ENCODE assay signal across 8 cellular contexts in the genomic region with DNA sequence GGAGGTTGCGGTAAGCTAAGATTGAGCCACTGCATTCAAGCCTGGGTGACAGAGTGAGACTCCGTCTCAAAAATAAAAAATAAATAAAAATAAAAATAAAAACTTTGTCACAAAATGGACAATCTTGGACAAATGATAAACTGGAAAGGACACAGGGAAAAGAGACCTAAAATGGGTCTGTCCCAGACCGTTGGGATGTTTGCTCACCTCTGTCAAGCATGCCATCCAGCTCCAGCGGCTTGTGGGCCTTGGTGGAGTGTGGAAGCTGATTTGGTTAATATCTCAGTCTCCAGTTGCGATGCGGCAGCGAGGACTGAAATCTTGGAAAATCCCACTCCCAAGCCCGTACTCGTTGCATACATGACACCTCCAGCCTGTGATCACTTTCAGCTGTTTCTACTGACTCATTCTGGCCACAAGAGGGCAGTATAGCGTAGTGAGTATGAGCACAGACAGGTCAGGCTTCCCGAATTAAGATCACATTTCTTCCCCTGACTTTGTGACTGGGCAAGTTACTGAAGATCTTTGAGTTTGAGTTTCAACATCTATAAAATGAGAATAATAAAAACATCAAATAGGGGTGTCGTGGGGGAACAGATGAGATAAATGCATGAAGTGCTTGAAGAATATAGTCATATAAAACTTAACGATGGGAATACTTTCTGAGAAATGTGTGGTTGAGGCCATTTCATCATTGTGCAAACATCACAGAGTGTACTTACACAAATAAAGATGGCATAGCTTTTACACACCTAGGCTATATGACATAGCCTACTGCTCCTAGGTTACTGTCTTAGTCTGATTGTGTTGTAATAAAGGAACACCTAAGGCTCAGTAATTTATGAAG. TPM values are rescaled to one million over a fixed set of nuclear protein-coding genes. Genes with fewer than 3 reads are reported as not detected.
DNase-seq lines count a peak whose midpoint lies in the region; ATAC-seq and TF ChIP-seq lines count a peak whose summit lies in the region.

No MANE protein-coding gene starts in this region.

- no peaks in the 10 kb centered on the region for H4K20me1 ChIP-seq in PC-9 (ENCODE audit: insufficient read depth)

- H3K27ac ChIP-seq in PC-9: no peak overlapping the region

- no peaks in the 10 kb centered on the region for H3K36me3 Mint-ChIP-seq in activated T-cell treated with anti-CD3 and anti-CD28 coated beads, Interleukin-2, amount 50 U/mL, for 4 hours (ENCODE audit: insufficient read depth)
- no peaks in the 10 kb centered on the region for H3K36me3 Mint-ChIP-seq in nephron progenitor cell (ENCODE audit: low read depth)

- peak; percentile 78 for TF ChIP-seq RAD21 in Ishikawa (IDR thresholded peaks at IDR 0.05; ENCODE audit: low read depth)

- H3K36me3 ChIP-seq in PC-9 (ENCODE audit: low read depth): no peaks in the 10 kb centered on the region

- 0 out of 2 replicates have a peak, but pooled peaks cover 4% of the 10 kb centered on the region for H3K27me3 ChIP-seq in PC-9 (ENCODE audit: insufficient read depth, low read depth)

- H3K4me1 Mint-ChIP-seq in activated T-cell treated with anti-CD3 and anti-CD28 coated beads, Interleukin-2, amount 50 U/mL, for 4 hours (ENCODE audit: low read depth): no peaks in the 10 kb centered on the region
- peaks cover 9% of the 10 kb centered on the region for H3K4me1 Mint-ChIP-seq in nephron progenitor cell

- H3K9me3 Mint-ChIP-seq in activated T-cell treated with anti-CD3 and anti-CD28 coated beads, Interleukin-2, amount 50 U/mL, for 4 hours: no peaks in the 10 kb centered on the region
- H3K9me3 Mint-ChIP-seq in nephron progenitor cell: no peaks in the 10 kb centered on the region

- TF ChIP-seq CTCF in PC-9 (conservative IDR thresholded peaks at IDR 0.05) (peak; percentile 87), nephron progenitor cell (IDR thresholded peaks at IDR 0.05) (peak; percentile 77)

- ATAC-seq in GM21526 (IDR thresholded peaks at IDR 0.05; ENCODE audit: low FRiP score, unreplicated experiment): peak; percentile 89
- ATAC-seq in activated T-cell treated with anti-CD3 and anti-CD28 coated beads, Interleukin-2, amount 50 U/mL, for 4 hours: peak; percentile 87 to 88

- no peak overlapping the region for H3K4me2 ChIP-seq in PC-9

- H3K79me2 ChIP-seq in PC-9 (ENCODE audit: low read depth): no peaks in the 10 kb centered on the region

- CTCF ChIA-PET in PC-9 (lab: Charles Lee): no interaction called here

- intact Hi-C loops in PC-9 (cut with micrococcal nuclease; ENCODE audit: unreplicated experiment): loop anchor here (2.0 to 5.0 kb wide), 3 partner anchors 51 to 869 kb away; no protein-coding TSS in a partner anchor

- TF ChIP-seq EP300 in Ishikawa (IDR thresholded peaks at IDR 0.05; ENCODE audit: borderline replicate concordance): no peak

- no peak overlapping the region for H3K27ac Mint-ChIP-seq in nephron progenitor cell

- H2AFZ ChIP-seq in PC-9: no peak overlapping the region

- no peak overlapping the region for H3K4me3 ChIP-seq in PC-9

- H3K4me3 Mint-ChIP-seq in activated T-cell treated with anti-CD3 and anti-CD28 coated beads, Interleukin-2, amount 50 U/mL, for 4 hours: no peak overlapping the region
- H3K4me3 Mint-ChIP-seq in nephron progenitor cell: no peak overlapping the region

- DNase-seq in DMS 273 treated with DMSO at 0.1 percent for 48 hours (lab: John Stamatoyannopoulos, UW): peak; percentile 5
- DNase-seq in PC-9: peak; percentile 46 to 52
- DNase-seq in activated T-cell treated with anti-CD3 and anti-CD28 coated beads, Interleukin-2, amount 50 U/mL, for 4 hours: peak; percentile 42
- peak; percentile 79 for DNase-seq in fibroblast of gingiva (ENCODE audit: low read depth)
- peak; percentile 74 for DNase-seq in nephron progenitor cell
- DNase-seq in superior temporal gyrus (ENCODE audit: extremely low spot score): peak; percentile 99

- H3K27me3 Mint-ChIP-seq in activated T-cell treated with anti-CD3 and anti-CD28 coated beads, Interleukin-2, amount 50 U/mL, for 4 hours (ENCODE audit: low read depth): peaks cover 5% of the 10 kb centered on the region
- H3K27me3 Mint-ChIP-seq in nephron progenitor cell (ENCODE audit: low read depth, poor library complexity): peaks cover 3% of the 10 kb centered on the region

- no peaks in the 10 kb centered on the region for H3F3A ChIP-seq in PC-9 (ENCODE audit: insufficient read depth, low read depth)

- BruUV-seq in PC-9 (replicated peaks; lab: Mats Ljungman, UMichigan): no TSS peak

- POLR2A ChIA-PET in PC-9 (lab: Charles Lee; ENCODE audit: unreplicated experiment): interaction anchor here (0.5 kb wide), 1 partner anchor 198 kb away, joined by 3 read pairs; no protein-coding TSS in a partner anchor

- no peaks in the 10 kb centered on the region for H3K9me3 ChIP-seq in PC-9 (ENCODE audit: insufficient read depth, low read depth)

- no peaks in the 10 kb centered on the region for H3K9me2 ChIP-seq in PC-9 (ENCODE audit: insufficient read depth)

- no peaks in the 10 kb centered on the region for H3K4me1 ChIP-seq in PC-9 (replicated peaks; ENCODE audit: insufficient read depth)

TF ChIP-seq in Ishikawa, 13 proteins besides CTCF, POLR2A, EP300 and RAD21:
- 0 out of 2 replicates have a peak, but pooled peaks have one; percentile 4 for TF ChIP-seq TEAD4 (IDR thresholded peaks at IDR 0.05)
- no peak for TF ChIP-seq YY1 (IDR thresholded peaks at IDR 0.05; ENCODE audit: low read depth)

RNA-seq across cellular contexts. Expression of a gene that starts 19.6 kb away (rescaled TPM):
- not detected in 2 replicates for total RNA-seq in PC-9 (2021)
- total RNA-seq in activated T-cell treated with anti-CD3 and anti-CD28 coated beads, Interleukin-2, amount 50 U/mL, for 4 hours: not detected

RNA-seq across cellular contexts. Expression of a gene that starts 41.3 kb away (rescaled TPM):
- total RNA-seq in PC-9 (2021): 1,544 and 1,775 TPM in 2 replicates
- 1,000 to 10,000 TPM; 2,416 to 2,801 (median 2,677) TPM for total RNA-seq in activated T-cell treated with anti-CD3 and anti-CD28 coated beads, Interleukin-2, amount 50 U/mL, for 4 hours

Comparison
In these comparisons a context has a peak if more than half of its experiments do, and no peak if none do; other contexts are left out.
1. DNase-seq: peak in every context shown above with its lines; median percentile 99 in superior temporal gyrus; 79 in fibroblast of gingiva; 74 in nephron progenitor cell; 49 in PC-9; 42 in activated T-cell treated with anti-CD3 and anti-CD28 coated beads, Interleukin-2, amount 50 U/mL, for 4 hours; 5 in DMS 273 treated with DMSO at 0.1 percent for 48 hours.